Comparison of ENCODE assay signal across 1 cellular context in the genomic region with DNA sequence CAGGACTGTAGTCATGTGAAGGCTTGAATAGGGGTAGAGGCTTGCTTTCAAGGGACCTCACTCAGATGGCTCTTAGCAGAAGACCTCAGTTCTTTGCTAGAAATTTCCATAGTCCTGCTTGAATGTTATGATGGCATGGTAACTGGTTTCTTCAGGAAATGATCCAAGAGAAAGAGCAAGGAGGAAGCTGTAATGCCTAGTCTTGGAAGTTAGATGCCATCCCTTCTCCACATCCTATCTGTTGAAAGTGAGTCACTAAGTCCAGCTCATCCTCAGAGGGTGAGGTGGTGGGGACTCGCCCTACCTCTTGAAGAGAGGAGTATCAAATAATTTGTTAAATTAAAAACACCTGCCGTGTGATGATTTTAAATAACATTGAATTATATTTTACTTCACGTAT.
TF ChIP-seq lines count a peak whose summit lies in the region.

No MANE protein-coding gene starts in this region.

TF ChIP-seq in SK-N-SH, 30 proteins besides CTCF, POLR2A, EP300 and RAD21:
- peak; percentile 11; the same call in 1 of the 2 replicates for TF ChIP-seq FOSL2 (IDR thresholded peaks at IDR 0.05; ENCODE audit: borderline replicate concordance, low read depth)
- no peak for TF ChIP-seq NFIC (IDR thresholded peaks at IDR 0.05; ENCODE audit: borderline replicate concordance)
- TF ChIP-seq NRF1 (IDR thresholded peaks at IDR 0.05; ENCODE audit: low read depth, low read length) = no peak
- peak; percentile 26; the same call in 1 of the 2 replicates for TF ChIP-seq TCF12 (IDR thresholded peaks at IDR 0.05)
- TF ChIP-seq, protein P1, sequence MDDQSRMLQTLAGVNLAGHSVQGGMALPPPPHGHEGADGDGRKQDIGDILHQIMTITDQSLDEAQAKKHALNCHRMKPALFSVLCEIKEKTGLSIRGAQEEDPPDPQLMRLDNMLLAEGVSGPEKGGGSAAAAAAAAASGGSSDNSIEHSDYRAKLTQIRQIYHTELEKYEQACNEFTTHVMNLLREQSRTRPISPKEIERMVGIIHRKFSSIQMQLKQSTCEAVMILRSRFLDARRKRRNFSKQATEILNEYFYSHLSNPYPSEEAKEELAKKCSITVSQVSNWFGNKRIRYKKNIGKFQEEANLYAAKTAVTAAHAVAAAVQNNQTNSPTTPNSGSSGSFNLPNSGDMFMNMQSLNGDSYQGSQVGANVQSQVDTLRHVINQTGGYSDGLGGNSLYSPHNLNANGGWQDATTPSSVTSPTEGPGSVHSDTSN (IDR thresholded peaks at IDR 0.05) = no peak
